20 cellular contexts compared by ENCODE assay signal in genomic region chr3:160617636-160618035, GRCh38. TPM values are rescaled to one million over a fixed set of nuclear protein-coding genes. Genes with fewer than 3 reads are reported as not detected.
DNase-seq lines count a peak whose midpoint lies in the region; ATAC-seq, FAIRE-seq and TF ChIP-seq lines count a peak whose summit lies in the region.
"Had no signal": no experiment of that assay in that cellular context is flagged by ENCODE, and none has a peak within 500 bp of the region (broad histone marks: within the 10 kb centered on the region; RNA-seq: fewer than 3 reads in every experiment).

No MANE protein-coding gene starts in this region.

- no peak overlapping the region for H3K4me2 ChIP-seq in K562 (ENCODE audit: insufficient read depth, low read length)

- WGBS in K562 (ENCODE audit: insufficient coverage, low coverage, missing lambda C conversion rate): 0% methylated on average over 2 of the region's 2 CpGs
- WGBS in thyroid gland, 2 donors: 80 to 84% methylated on average over 2 of the region's 2 CpGs
- 51 to 65% (median 52%) methylated on average over 2 of the region's 2 CpGs for WGBS in ovary, 3 donors

- no peak for TF ChIP-seq CTCF in K562 (IDR thresholded peaks at IDR 0.05 in 2 of 3, conservative IDR thresholded peaks at IDR 0.05 in 1 of 3; ENCODE audit: insufficient read depth in 2 of 3, low read depth in 1 of 3, low read length in 3 of 3)
- TF ChIP-seq CTCF in thyroid gland (IDR thresholded peaks at IDR 0.05): no peak
- no peak for TF ChIP-seq CTCF in coronary artery (IDR thresholded peaks at IDR 0.05)
- no peak for TF ChIP-seq CTCF in ovary (IDR thresholded peaks at IDR 0.05)

- no peaks in the 10 kb centered on the region for H4K20me1 ChIP-seq in K562 (replicated peaks; ENCODE audit: control insufficient read depth, insufficient read depth, low read length)

- no peak overlapping the region for H3K4me3 ChIP-seq in K562
- no peak overlapping the region for H3K4me3 ChIP-seq in thyroid gland (replicated peaks in 1 of 3)
- no peak overlapping the region for H3K4me3 ChIP-seq in coronary artery
- H3K4me3 ChIP-seq in ovary: no peak overlapping the region
- H3K4me3 ChIP-seq: MG63, SJSA1 had no signal

- CTCF ChIA-PET in K562 (lab: Yijun Ruan, JAX; ENCODE audit: low intra/inter-chr PET ratio): no interaction called here

- BruUV-seq in K562 (replicated peaks; lab: Mats Ljungman, UMichigan): no TSS peak

- no peak for FAIRE-seq in K562 (lab: Jason Lieb, UNC)
- FAIRE-seq: A204.1 had no signal

- TF ChIP-seq POLR2A in K562 (conservative IDR thresholded peaks at IDR 0.05): no peak
- TF ChIP-seq POLR2A in thyroid gland (IDR thresholded peaks at IDR 0.05): no peak
- TF ChIP-seq POLR2A in ovary (IDR thresholded peaks at IDR 0.05): no peak

- no peak overlapping the region for H3K27ac ChIP-seq in K562 (ENCODE audit: extremely low read depth, low read depth, low read length)
- peak overlapping the region; percentile 14 to 80 (median 66) for H3K27ac ChIP-seq in thyroid gland
- no peak overlapping the region for H3K27ac ChIP-seq in coronary artery
- H3K27ac ChIP-seq in ovary: no peak overlapping the region
- H3K27ac ChIP-seq: SJSA1 had no signal

- H3K27me3 ChIP-seq in K562 (ENCODE audit: control insufficient read depth in 2 of 2, insufficient read depth in 2 of 2, low read length in 2 of 2) (no peaks in the 10 kb centered on the region), thyroid gland (no peaks in the 10 kb centered on the region), ovary (no peaks in the 10 kb centered on the region)
- H3K27me3 ChIP-seq: MG63, SJSA1 had no signal

- in situ Hi-C loops in K562 (cut with MboI): no loop called here

- H3K36me3 ChIP-seq in K562 (ENCODE audit: control insufficient read depth, insufficient read depth, low read length): no peaks in the 10 kb centered on the region
- H3K36me3 ChIP-seq in thyroid gland: no peaks in the 10 kb centered on the region
- H3K36me3 ChIP-seq in ovary: no peaks in the 10 kb centered on the region
- H3K36me3 ChIP-seq: MG63, SJSA1 had no signal

- POLR2A ChIA-PET in K562 (lab: Yijun Ruan, JAX): no interaction called here

- DNase-seq in NCI-H82 (lab: John Stamatoyannopoulos, UW) (peak; percentile 33), NCI-H82 treated with DMSO at 0.1 percent for 48 hours (lab: John Stamatoyannopoulos, UW; ENCODE audit: unreplicated experiment) (no peak), K562 (ENCODE audit: extremely low read depth in 1 of 4, low spot score in 3 of 4) (no peak), iPS-NIHi7 (ENCODE audit: extremely low spot score) (peak; percentile 32), thyroid gland (no peak), coronary artery (ENCODE audit: low spot score) (no peak), ovary (no peak)
- no peak for DNase-seq in NK-92 treated with Interleukin-12 subunit alpha and Interleukin-12 subunit beta, amount 100 ng/mL, for 24 hours (lab: John Stamatoyannopoulos, UW)
- DNase-seq: C1 segment of cervical spinal cord, H9, Karpas-422, MG63, NCI-H1092 treated with DMSO at 0.1 percent for 48 hours, NCI-H1694 treated with DMSO at 0.1 percent for 48 hours, NCI-H2107, NCI-H226, NCI-H526 had no signal

- ATAC-seq in K562: no peak

- TF ChIP-seq EP300 in K562 (IDR thresholded peaks at IDR 0.05; ENCODE audit: low read length): no peak
- no peak for TF ChIP-seq EP300 in ovary (IDR thresholded peaks at IDR 0.05)

- H3K4me1 ChIP-seq in K562 (replicated peaks in 1 of 2; ENCODE audit: control insufficient read depth in 2 of 2, insufficient read depth in 2 of 2, low read length in 2 of 2) (no peaks in the 10 kb centered on the region), thyroid gland (peaks cover 19 to 36% of the 10 kb centered on the region in 2 donors), ovary (ENCODE audit: insufficient read depth) (no peaks in the 10 kb centered on the region)
- H3K4me1 ChIP-seq: SJSA1 had no signal

- H3K9me3 ChIP-seq in K562 (replicated peaks; ENCODE audit: control insufficient read depth, insufficient read depth, low read depth, low read length) (no peaks in the 10 kb centered on the region), thyroid gland (no peaks in the 10 kb centered on the region), ovary (no peaks in the 10 kb centered on the region)
- H3K9me3 ChIP-seq: MG63, SJSA1 had no signal

- no peak overlapping the region for H3K9ac ChIP-seq in K562 (ENCODE audit: insufficient read depth in 1 of 2, low read depth in 2 of 2, low read length in 2 of 2)

- no peaks in the 10 kb centered on the region for H3K79me2 ChIP-seq in K562 (ENCODE audit: control insufficient read depth, insufficient read depth, low read length)

- intact Hi-C loops in K562 (cut with micrococcal nuclease): no loop called here
- intact Hi-C loops in thyroid gland (cut with DNase I): no loop called here
- intact Hi-C loops in ovary (cut with DNase I): no loop called here

- no peak for TF ChIP-seq RAD21 in K562 (CRISPR knock-in tag; conservative IDR thresholded peaks at IDR 0.05 in 1 of 2, IDR thresholded peaks at IDR 0.05 in 1 of 2)

- no peak overlapping the region for H2AFZ ChIP-seq in K562 (ENCODE audit: low read depth, low read length)

- H3K9me1 ChIP-seq in K562 (ENCODE audit: control insufficient read depth, insufficient read depth, low read length): no peaks in the 10 kb centered on the region

TF ChIP-seq in K562, 482 proteins besides CTCF, POLR2A, EP300 and RAD21:
- TF ChIP-seq, protein P1, sequence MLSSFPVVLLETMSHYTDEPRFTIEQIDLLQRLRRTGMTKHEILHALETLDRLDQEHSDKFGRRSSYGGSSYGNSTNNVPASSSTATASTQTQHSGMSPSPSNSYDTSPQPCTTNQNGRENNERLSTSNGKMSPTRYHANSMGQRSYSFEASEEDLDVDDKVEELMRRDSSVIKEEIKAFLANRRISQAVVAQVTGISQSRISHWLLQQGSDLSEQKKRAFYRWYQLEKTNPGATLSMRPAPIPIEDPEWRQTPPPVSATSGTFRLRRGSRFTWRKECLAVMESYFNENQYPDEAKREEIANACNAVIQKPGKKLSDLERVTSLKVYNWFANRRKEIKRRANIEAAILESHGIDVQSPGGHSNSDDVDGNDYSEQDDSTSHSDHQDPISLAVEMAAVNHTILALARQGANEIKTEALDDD (IDR thresholded peaks at IDR 0.05): peak; percentile 74
- TF ChIP-seq RBM15 (IDR thresholded peaks at IDR 0.05; ENCODE audit: insufficient read depth, low read length): no peak

RNA-seq across cellular contexts. Expression of gene KPNA4, which starts 52.3 kb away (rescaled TPM):
- total RNA-seq in K562 (2011; cell fraction: chromatin; rRNA removed; ENCODE audit: low replicate concordance): 16.8 and 29.6 TPM in 2 replicates
- 11.3 and 12.6 TPM in 2 replicates for total RNA-seq in K562 (2011; cell fraction: nucleolus; rRNA removed)
- 24.7 and 50.7 TPM in 2 replicates for total RNA-seq in K562 (2011; cell fraction: nucleoplasm; rRNA removed)
- total RNA-seq in K562 (2014; rRNA removed) (21.1 and 27.2 TPM in 2 replicates), K562 (2014; rRNA removed; fragmentation: Illumina TruSeq; extraction: Trizol) (48.5 and 54.8 TPM in 2 replicates), K562 (2015; rRNA removed; fragmentation: Illumina TruSeq; extraction: Trizol) (48.2 and 53.6 TPM in 2 replicates), K562 (2021) (66.6 and 72.4 TPM in 2 replicates), thyroid gland (10 to 100 TPM; 24.7 to 31.2 (median 30.4) TPM), ovary (10 to 100 TPM; 16.2 to 64.0 (median 50.7) TPM)
- polyA plus RNA-seq in K562 (2011; rRNA removed) (22.0 and 37.4 TPM in 2 replicates), K562 (2014; fragmentation: Illumina TruSeq; extraction: Trizol) (29.5 and 34.5 TPM in 2 replicates), K562 (2014; fragmentation: Nextera tagmentation; extraction: Ambion mirVana) (10 to 100 TPM; 13.9 to 21.0 TPM), K562 (2014; rRNA removed) (19.2 and 20.6 TPM in 2 replicates), ovary (10 to 100 TPM; 11.4 to 20.3 TPM)
- 9.3 and 13.2 TPM in 2 replicates for polyA plus RNA-seq in K562 (2011; cell fraction: cytosol; rRNA removed)
- polyA plus RNA-seq in K562 (2011; cell fraction: nucleus; rRNA removed): 9.6 and 10.1 TPM in 2 replicates
- 15.1 and 18.6 TPM in 2 replicates for polyA plus RNA-seq in K562 (2012)
- 54.6 and 71.4 TPM in 2 replicates for polyA minus RNA-seq in K562 (2011; rRNA and poly(A)+ RNA removed)
- 53.3 and 85.0 TPM in 2 replicates for polyA minus RNA-seq in K562 (2011; cell fraction: cytosol; rRNA and poly(A)+ RNA removed)
- polyA minus RNA-seq in K562 (2011; cell fraction: nucleus; rRNA and poly(A)+ RNA removed): 15.9 and 28.3 TPM in 2 replicates

RNA-seq across cellular contexts. Expression of gene ARL14, which starts 59.3 kb away (rescaled TPM):
- not detected in 2 replicates for total RNA-seq in K562 (2011; cell fraction: chromatin; rRNA removed; ENCODE audit: low replicate concordance)
- not detected in 2 replicates for total RNA-seq in K562 (2011; cell fraction: nucleolus; rRNA removed)
- not detected in 2 replicates for total RNA-seq in K562 (2011; cell fraction: nucleoplasm; rRNA removed)
- not detected in 2 replicates for total RNA-seq in K562 (2014; rRNA removed)
- not detected in 2 replicates for total RNA-seq in K562 (2014; rRNA removed; fragmentation: Illumina TruSeq; extraction: Trizol)
- 0.11 TPM in 1 of 2 replicates, not detected in the other for total RNA-seq in K562 (2015; rRNA removed; fragmentation: Illumina TruSeq; extraction: Trizol)
- total RNA-seq in K562 (2021): not detected in 2 replicates
- not detected in 2 replicates for polyA plus RNA-seq in K562 (2011; rRNA removed)
- polyA plus RNA-seq in K562 (2011; cell fraction: cytosol; rRNA removed): not detected in 2 replicates
- polyA plus RNA-seq in K562 (2011; cell fraction: nucleus; rRNA removed): not detected in 2 replicates
- not detected in 2 replicates for polyA plus RNA-seq in K562 (2012)
- not detected in 2 replicates for polyA plus RNA-seq in K562 (2014; fragmentation: Illumina TruSeq; extraction: Trizol)
- not detected for polyA plus RNA-seq in K562 (2014; fragmentation: Nextera tagmentation; extraction: Ambion mirVana)
- polyA plus RNA-seq in K562 (2014; rRNA removed): 0.18 TPM in 1 of 2 replicates, not detected in the other
- polyA minus RNA-seq in K562 (2011; rRNA and poly(A)+ RNA removed): not detected in 2 replicates
- polyA minus RNA-seq in K562 (2011; cell fraction: cytosol; rRNA and poly(A)+ RNA removed): not detected in 2 replicates
- polyA minus RNA-seq in K562 (2011; cell fraction: nucleus; rRNA and poly(A)+ RNA removed): not detected in 2 replicates
- not detected for total RNA-seq in thyroid gland
- total RNA-seq in ovary: not detected
- not detected for polyA plus RNA-seq in ovary
- total RNA-seq: H9, OCI-LY7, SJSA1 had no signal

Comparison
In these comparisons a context has a peak if more than half of its experiments do, and no peak if none do; other contexts are left out.
1. DNase-seq: peak in NCI-H82 (single experiment) and iPS-NIHi7 (single experiment); none in NCI-H82 treated with DMSO at 0.1 percent for 48 hours (single experiment), K562 (0 of 4), thyroid gland (0 of 2), NK-92 treated with Interleukin-12 subunit alpha and Interleukin-12 subunit beta, amount 100 ng/mL, for 24 hours (single experiment), coronary artery (single experiment) and ovary (0 of 5).
2. H3K27ac ChIP-seq: peak in thyroid gland (3 of 3); none in K562 (single experiment), coronary artery (0 of 2) and ovary (0 of 2).